ENCODE assay signal across 25 cellular contexts in the genomic region with DNA sequence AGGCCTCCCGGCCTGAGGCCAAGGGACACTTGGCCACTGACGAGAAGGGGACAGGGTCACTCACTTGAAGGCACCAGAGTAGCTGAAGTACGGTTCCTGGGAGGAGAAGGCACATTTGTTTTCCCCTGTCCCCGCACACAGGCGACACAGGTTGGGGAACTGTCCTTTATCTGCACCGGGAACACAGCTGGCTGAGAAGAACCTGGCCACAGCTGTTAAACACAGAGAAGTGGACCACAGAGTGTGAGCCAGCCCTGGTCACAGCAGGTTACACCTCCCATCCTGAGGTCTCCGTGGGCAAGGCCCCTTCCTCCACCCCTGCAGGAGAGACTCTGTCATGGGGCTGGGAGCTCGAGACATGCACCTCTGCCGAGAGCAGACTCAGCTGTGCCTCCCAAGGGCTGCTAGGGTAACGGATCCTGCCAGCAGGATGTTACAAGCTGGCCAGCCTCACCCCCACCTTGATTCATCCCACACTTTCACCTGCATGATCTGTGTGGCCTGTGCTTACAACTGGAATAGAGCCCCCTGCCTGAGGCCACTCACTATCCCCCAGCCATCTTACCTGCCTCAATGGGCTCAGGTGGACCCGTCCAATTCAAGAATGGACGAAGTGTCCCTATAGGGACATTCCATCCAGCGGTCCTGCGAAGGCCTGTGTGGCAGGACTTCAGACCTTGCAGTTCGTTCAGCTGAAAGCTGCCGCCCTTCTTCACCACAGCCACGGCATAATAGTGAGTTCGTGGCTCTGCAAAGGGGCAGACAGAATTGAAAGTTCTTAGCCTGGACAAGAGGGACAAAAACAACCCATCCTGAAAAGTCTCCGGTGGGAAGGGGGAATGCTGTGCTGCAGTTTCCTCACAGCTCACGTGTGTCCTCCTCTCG. TPM values are rescaled to one million over a fixed set of nuclear protein-coding genes. Genes with fewer than 3 reads are reported as not detected.
DNase-seq lines count a peak whose midpoint lies in the region; ATAC-seq and TF ChIP-seq lines count a peak whose summit lies in the region.
"Had no signal": no experiment of that assay in that cellular context is flagged by ENCODE, and none has a peak within 500 bp of the region (broad histone marks: within the 10 kb centered on the region; RNA-seq: fewer than 3 reads in every experiment).

No MANE protein-coding gene starts in this region.

- H3K27me3 ChIP-seq in BLaER1 (no peaks in the 10 kb centered on the region), DND-41 (ENCODE audit: insufficient read depth, low read length, poor library complexity) (no peaks in the 10 kb centered on the region)

- H3K4me2 ChIP-seq in BLaER1, result peak overlapping the region; percentile 64; the same call in 1 of the 2 replicates
- no peak overlapping the region for H3K4me2 ChIP-seq in DND-41 (ENCODE audit: insufficient read depth, low read length)
- H3K4me2 ChIP-seq: SK-N-SH had no signal

- H3K9me3 ChIP-seq in BLaER1 (no peaks in the 10 kb centered on the region; the same call in 1 of the 2 replicates), DND-41 (ENCODE audit: insufficient read depth, low read length, severe bottlenecking) (peaks cover 1% of the 10 kb centered on the region)
- H3K9me3 ChIP-seq: SK-N-SH had no signal

- H3K27me3 Mint-ChIP-seq in chondrocyte (ENCODE audit: low read depth), result peaks cover 43% of the 10 kb centered on the region

- H3K9me3 Mint-ChIP-seq in chondrocyte (ENCODE audit: low read depth), result peaks cover 3% of the 10 kb centered on the region

- H3K9ac ChIP-seq in BLaER1 (no peak overlapping the region), DND-41 (ENCODE audit: low read depth, low read length) (no peak overlapping the region)
- H3K9ac ChIP-seq: SK-N-SH had no signal

- DNase-seq in DND-41 (peak; percentile 34), ecto neural progenitor cell (ENCODE audit: low spot score) (peak; percentile 11), mesenteric fat pad (ENCODE audit: low spot score) (peak; percentile 85), NCI-H774 (lab: John Stamatoyannopoulos, UW) (no peak), DMS79 (lab: John Stamatoyannopoulos, UW) (no peak), chondrocyte (ENCODE audit: low spot score) (no peak)
- DNase-seq: ACHN; C1 segment of cervical spinal cord; Calu3; CD8-positive, alpha-beta memory T cell; DMS153; EL; GF-D8; KG1; NCI-H1092 treated with DMSO at 0.1 percent for 48 hours; NCI-H1436 treated with DMSO at 0.1 percent for 48 hours; NCI-H2029; NCI-H2227 treated with DMSO at 0.1 percent for 48 hours; NCI-H510A; NCI-H748 treated with DMSO at 0.1 percent for 48 hours; NK-92 treated with Interleukin-12 subunit alpha and Interleukin-12 subunit beta, amount 100 ng/mL, for 24 hours; SIG-M5; SK-N-SH had no signal

- H3K4me1 ChIP-seq in BLaER1 (peaks cover 26% of the 10 kb centered on the region), DND-41 (ENCODE audit: insufficient read depth, low read length) (peaks cover 23% of the 10 kb centered on the region)

- H3K36me3 ChIP-seq in BLaER1 (no peaks in the 10 kb centered on the region), DND-41 (ENCODE audit: insufficient read depth, low read length) (no peaks in the 10 kb centered on the region)

- H3K27ac Mint-ChIP-seq in chondrocyte (ENCODE audit: unreplicated experiment), result no peak overlapping the region
- H3K27ac Mint-ChIP-seq: CD8-positive, alpha-beta memory T cell had no signal

- H3K4me1 Mint-ChIP-seq in chondrocyte (ENCODE audit: low read depth), result no peaks in the 10 kb centered on the region

- H3K79me2 ChIP-seq in DND-41 (ENCODE audit: insufficient read depth, low read length), result no peaks in the 10 kb centered on the region

- no peaks in the 10 kb centered on the region for H3K36me3 Mint-ChIP-seq in chondrocyte (ENCODE audit: low read depth)
- H3K36me3 Mint-ChIP-seq: CD8-positive, alpha-beta memory T cell had no signal

- TF ChIP-seq CTCF in DND-41 (IDR thresholded peaks at IDR 0.05; ENCODE audit: borderline replicate concordance, extremely low read depth, low read length, poor library complexity, severe bottlenecking), result no peak
- TF ChIP-seq CTCF in chondrocyte (IDR thresholded peaks at IDR 0.05), result no peak

- no peaks in the 10 kb centered on the region for H4K20me1 ChIP-seq in BLaER1
- no peaks in the 10 kb centered on the region for H4K20me1 ChIP-seq in DND-41 (ENCODE audit: insufficient read depth, low read length)

- H2AFZ ChIP-seq in DND-41 (ENCODE audit: low read depth, low read length), result no peak overlapping the region

- H3K4me3 ChIP-seq in BLaER1, result no peak overlapping the region
- H3K4me3 ChIP-seq in DND-41 (ENCODE audit: low read depth in 1 of 2, low read length in 2 of 2), result no peak overlapping the region

- no peak overlapping the region for H3K4me3 Mint-ChIP-seq in chondrocyte (ENCODE audit: unreplicated experiment)
- H3K4me3 Mint-ChIP-seq: CD8-positive, alpha-beta memory T cell had no signal

- peak; percentile 46; the same call in 2 of the 3 replicates for ATAC-seq in DND-41 (ENCODE audit: insufficient read depth, low read depth)

- H3K27ac ChIP-seq in BLaER1, result no peak overlapping the region
- H3K27ac ChIP-seq in DND-41 (ENCODE audit: low read length), result peak overlapping the region; percentile 29; the same call in 1 of the 2 replicates
- H3K27ac ChIP-seq: RWPE1 had no signal

RNA-seq across cellular contexts. Expression of a gene that starts 9.2 kb away (rescaled TPM):
- total RNA-seq in mesenteric fat pad (4.3 TPM), chondrocyte (not detected in 3 replicates)
- total RNA-seq: Calu3; CD8-positive, alpha-beta memory T cell had no signal

RNA-seq across cellular contexts. Expression of a gene that starts 42.3 kb away (rescaled TPM):
- total RNA-seq in mesenteric fat pad, result not detected
- total RNA-seq in chondrocyte, result not detected in 3 replicates
- total RNA-seq: Calu3; CD8-positive, alpha-beta memory T cell had no signal

RNA-seq across cellular contexts. Expression of a gene that starts 48.4 kb away (rescaled TPM):
- 8.8 TPM for total RNA-seq in mesenteric fat pad
- total RNA-seq in chondrocyte, result not detected in 3 replicates
- total RNA-seq: Calu3 had no signal

Comparison
In these comparisons a context has a peak if more than half of its experiments do, and no peak if none do; other contexts are left out.
1. DNase-seq: peak in DND-41 (single experiment), ecto neural progenitor cell (single experiment) and mesenteric fat pad (single experiment); none in NCI-H774 (single experiment), DMS79 (single experiment) and chondrocyte (single experiment).